17 cellular contexts compared by ENCODE assay signal in the genomic region with DNA sequence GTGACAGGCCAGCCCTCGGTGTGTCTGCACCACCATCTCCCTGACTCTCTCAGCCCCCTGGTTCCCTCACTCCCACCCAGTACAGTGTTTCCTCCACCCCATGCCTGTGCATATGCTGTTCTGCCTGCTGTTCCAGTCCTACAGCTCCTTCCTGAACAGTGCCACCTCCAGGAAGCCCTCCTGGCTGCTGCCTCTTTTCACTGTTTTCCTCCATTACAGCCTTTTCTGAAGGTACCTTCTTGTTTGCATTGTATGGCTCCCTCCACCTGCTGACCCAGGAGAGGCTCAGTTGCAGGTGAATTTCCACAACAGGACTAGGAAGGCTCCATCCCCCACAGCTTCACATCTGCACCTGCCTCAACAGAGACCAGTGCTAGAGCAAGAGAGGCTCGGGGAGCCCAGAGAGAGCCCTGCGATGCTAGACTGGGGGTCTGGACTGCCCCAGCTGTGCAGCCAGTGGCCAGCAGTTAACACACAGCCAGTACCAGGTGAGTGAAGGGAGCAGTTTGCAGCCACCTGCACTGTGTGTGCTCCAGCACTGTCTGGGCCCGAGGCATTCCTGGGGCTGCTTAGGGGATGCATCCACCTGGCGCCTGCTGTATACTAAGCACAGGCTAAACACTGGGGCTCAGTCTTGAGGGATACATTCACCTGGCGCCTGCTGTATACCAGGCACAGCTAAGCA.
"Had no signal": no experiment of that assay in that cellular context is flagged by ENCODE, and none has a peak within 500 bp of the region (broad histone marks: within the 10 kb centered on the region; RNA-seq: fewer than 3 reads in every experiment).

No MANE protein-coding gene starts in this region.

- ATAC-seq: upper lobe of right lung had no signal

- H3K4me3 ChIP-seq: adrenal gland, heart left ventricle, left ventricle myocardium inferior, testis, upper lobe of right lung had no signal

- H3K27me3 ChIP-seq: testis had no signal

- DNase-seq: activated CD4-positive, alpha-beta T cell treated with anti-CD3 and anti-CD28 coated beads, Interleukin-2, amount 10 ng/mL, durations not matched to agents 7 days and 5 days; activated CD4-positive, CD25-positive, alpha-beta regulatory T cell; activated CD8-positive, alpha-beta memory T cell treated with anti-CD3 and anti-CD28 coated beads for 24 hours; activated naive CD4-positive, alpha-beta T cell treated with anti-CD3 and anti-CD28 coated beads for 36 hours; activated T-cell treated with anti-CD3 and anti-CD28 coated beads for 4 hours; adrenal gland; islet precursor cell; left ventricle myocardium inferior; mesendoderm; retina; stimulated activated CD4-positive, alpha-beta T cell treated with anti-CD3 and anti-CD28 coated beads, Interleukin-4, amount 100 ng/mL, for 1 hour; stimulated activated CD8-positive, alpha-beta memory T cell treated with anti-CD3 and anti-CD28 coated beads, Interleukin-4, amount 100 ng/mL, for 48 hours; testis; upper lobe of right lung had no signal

- H3K36me3 ChIP-seq: adrenal gland, heart left ventricle, left ventricle myocardium inferior, upper lobe of right lung had no signal

- H3K4me1 Mint-ChIP-seq: activated CD4-positive, alpha-beta T cell treated with anti-CD3 and anti-CD28 coated beads, Interleukin-2, amount 10 ng/mL, durations not matched to agents 7 days and 5 days; activated T-helper 17 cell treated with anti-CD3 and anti-CD28 coated beads, Interleukin-2, amount 50 U/mL, for 72 hours had no signal

- H3K27ac Mint-ChIP-seq: activated CD4-positive, alpha-beta T cell treated with anti-CD3 and anti-CD28 coated beads, Interleukin-2, amount 10 ng/mL, durations not matched to agents 7 days and 5 days; activated naive CD4-positive, alpha-beta T cell treated with anti-CD3 and anti-CD28 coated beads for 36 hours; activated T-helper 17 cell treated with anti-CD3 and anti-CD28 coated beads, Interleukin-2, amount 50 U/mL, for 72 hours; stimulated activated naive CD8-positive, alpha-beta T cell treated with anti-CD3 and anti-CD28 coated beads, Interleukin-15, Interleukin-2, amounts not matched to agents 100 ng/mL and 50 ng/mL, for 24 hours had no signal

- H3K4me3 Mint-ChIP-seq: activated CD4-positive, alpha-beta T cell treated with anti-CD3 and anti-CD28 coated beads, Interleukin-2, amount 10 ng/mL, durations not matched to agents 7 days and 5 days; activated naive CD4-positive, alpha-beta T cell treated with anti-CD3 and anti-CD28 coated beads for 36 hours; activated T-helper 17 cell treated with anti-CD3 and anti-CD28 coated beads, Interleukin-2, amount 50 U/mL, for 72 hours; stimulated activated naive CD8-positive, alpha-beta T cell treated with anti-CD3 and anti-CD28 coated beads, Interleukin-15, Interleukin-2, amounts not matched to agents 100 ng/mL and 50 ng/mL, for 24 hours had no signal

- H3K9me3 ChIP-seq: adrenal gland, heart left ventricle, left ventricle myocardium inferior, testis, upper lobe of right lung had no signal

- H3K27ac ChIP-seq: adrenal gland, heart left ventricle, left ventricle myocardium inferior, testis, upper lobe of right lung had no signal

- H3K4me1 ChIP-seq: adrenal gland, testis, upper lobe of right lung had no signal

- H3K9me3 Mint-ChIP-seq: activated CD4-positive, alpha-beta T cell treated with anti-CD3 and anti-CD28 coated beads, Interleukin-2, amount 10 ng/mL, durations not matched to agents 7 days and 5 days; activated naive CD4-positive, alpha-beta T cell treated with anti-CD3 and anti-CD28 coated beads for 36 hours; activated T-helper 17 cell treated with anti-CD3 and anti-CD28 coated beads, Interleukin-2, amount 50 U/mL, for 72 hours; stimulated activated naive CD8-positive, alpha-beta T cell treated with anti-CD3 and anti-CD28 coated beads, Interleukin-15, Interleukin-2, amounts not matched to agents 100 ng/mL and 50 ng/mL, for 24 hours had no signal
